ENCODE assay signal across 17 cellular contexts in genomic region chr7:159000859-159001435, GRCh38.
"Had no signal": no experiment of that assay in that cellular context is flagged by ENCODE, and none has a peak within 500 bp of the region (broad histone marks: within the 10 kb centered on the region; RNA-seq: fewer than 3 reads in every experiment).

No MANE protein-coding gene starts in this region.

- H3K27ac Mint-ChIP-seq: activated naive CD8-positive, alpha-beta T cell; memory B cell; natural killer cell treated with Interleukin-12 subunit alpha and Interleukin-12 subunit beta and Interleukin-15 and Interleukin-18, amount 100 ng/mL, for 72 hours; stimulated activated naive B cell treated with anti-CD40 and anti-IgM and Interleukin-4, amounts not matched to agents 10 μg/mL and 1 μg/mL and 100 μg/mL, for 72 hours; T-helper 1 cell treated with Interleukin-12 subunit alpha and Interleukin-12 subunit beta and Interleukin-4 antibody, amounts not matched to agents 30 μg/mL and 1 μg/mL, for 36 hours had no signal

- H3K36me3 Mint-ChIP-seq: activated naive CD8-positive, alpha-beta T cell; memory B cell; natural killer cell treated with Interleukin-12 subunit alpha and Interleukin-12 subunit beta and Interleukin-15 and Interleukin-18, amount 100 ng/mL, for 72 hours; stimulated activated naive B cell treated with anti-CD40 and anti-IgM and Interleukin-4, amounts not matched to agents 10 μg/mL and 1 μg/mL and 100 μg/mL, for 72 hours had no signal

- H3K9me3 Mint-ChIP-seq: memory B cell; natural killer cell treated with Interleukin-12 subunit alpha and Interleukin-12 subunit beta and Interleukin-15 and Interleukin-18, amount 100 ng/mL, for 72 hours had no signal

- H3K4me1 Mint-ChIP-seq: memory B cell; stimulated activated naive B cell treated with anti-CD40 and anti-IgM and Interleukin-4, amounts not matched to agents 10 μg/mL and 1 μg/mL and 100 μg/mL, for 72 hours had no signal

- DNase-seq: activated effector memory CD4-positive, alpha-beta T cell treated with Interleukin-2 at 50 U/mL for 16 hours; activated T-cell treated with anti-CD3 and anti-CD28 coated beads, Interleukin-2, amount 50 U/mL, for 1 hour; amygdala; dorsolateral prefrontal cortex; glutamatergic neuron; islet precursor cell; sigmoid colon; stimulated activated CD4-positive, alpha-beta T cell treated with anti-CD3 and anti-CD28 coated beads, Interleukin-2, amount 100 ng/mL, for 24 hours; stimulated activated naive B cell treated with anti-CD40 and anti-IgM and Interleukin-4, amounts not matched to agents 10 μg/mL and 1 μg/mL and 100 μg/mL, for 72 hours; trophoblast cell had no signal

- H3K4me3 Mint-ChIP-seq: activated naive CD8-positive, alpha-beta T cell; memory B cell; natural killer cell treated with Interleukin-12 subunit alpha and Interleukin-12 subunit beta and Interleukin-15 and Interleukin-18, amount 100 ng/mL, for 72 hours; stimulated activated naive B cell treated with anti-CD40 and anti-IgM and Interleukin-4, amounts not matched to agents 10 μg/mL and 1 μg/mL and 100 μg/mL, for 72 hours; T-helper 1 cell treated with Interleukin-12 subunit alpha and Interleukin-12 subunit beta and Interleukin-4 antibody, amounts not matched to agents 30 μg/mL and 1 μg/mL, for 36 hours had no signal

- H3K4me3 ChIP-seq: dorsolateral prefrontal cortex, esophagus muscularis mucosa, left lung, sigmoid colon had no signal

- ATAC-seq: activated CD4-positive, CD25-positive, alpha-beta regulatory T cell treated with anti-CD3 and anti-CD28 coated beads, Interleukin-2, amount 50 U/mL, for 24 hours; left lung; stimulated activated naive B cell treated with anti-CD40 and anti-IgM and Interleukin-4, amounts not matched to agents 10 μg/mL and 1 μg/mL and 100 μg/mL, for 72 hours had no signal
